ENCODE assay signal across 1 cellular context in genomic region chr7:27243340-27244163, GRCh38.
TF ChIP-seq lines count a peak whose summit lies in the region.

No MANE protein-coding gene starts in this region.

TF ChIP-seq in IMR-90, 13 proteins besides CTCF, POLR2A, EP300 and RAD21:
- TF ChIP-seq MAFK (IDR thresholded peaks at IDR 0.05; ENCODE audit: low read depth, low read length), result no peak
- TF ChIP-seq CEBPB (IDR thresholded peaks at IDR 0.05; ENCODE audit: low read depth, low read length), result no peak
- TF ChIP-seq FOS (IDR thresholded peaks at IDR 0.05; ENCODE audit: low read depth, low read length), result no peak
